Comparison of ENCODE assay signal across 1 cellular context in genomic region chr17:41914358-41914766, GRCh38.
TF ChIP-seq lines count a peak whose summit lies in the region.

No MANE protein-coding gene starts in this region.

TF ChIP-seq in IMR-90, 13 proteins besides CTCF, POLR2A, EP300 and RAD21:
- no peak for TF ChIP-seq USF2 (IDR thresholded peaks at IDR 0.05; ENCODE audit: low read depth, low read length)
- no peak for TF ChIP-seq MXI1 (IDR thresholded peaks at IDR 0.05; ENCODE audit: borderline replicate concordance, low read depth, low read length)
